In the genomic region with DNA sequence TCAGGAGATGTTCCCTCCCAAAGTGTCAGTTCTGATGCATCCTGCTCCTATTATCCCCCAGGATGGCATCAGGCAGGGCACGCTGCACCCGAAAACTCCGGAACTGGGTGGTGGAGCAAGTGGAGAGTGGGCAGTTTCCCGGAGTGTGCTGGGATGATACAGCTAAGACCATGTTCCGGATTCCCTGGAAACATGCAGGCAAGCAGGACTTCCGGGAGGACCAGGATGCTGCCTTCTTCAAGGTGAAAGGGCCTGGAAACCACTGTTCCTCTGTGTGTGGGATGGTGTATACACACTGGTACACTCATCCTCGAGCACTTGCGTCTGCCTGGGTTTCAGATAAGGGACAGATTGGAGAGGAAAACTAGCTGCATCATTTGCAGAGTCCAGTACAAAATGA, we compare ENCODE assay signal across 1 cellular context.
TF ChIP-seq lines count a peak whose summit lies in the region.

No MANE protein-coding gene starts in this region.

TF ChIP-seq in HepG2, 621 proteins besides CTCF, POLR2A, EP300 and RAD21:
- 0 out of 2 replicates have a peak, but pooled peaks have one; percentile 7 for TF ChIP-seq ZNF7 (CRISPR knock-in tag; IDR thresholded peaks at IDR 0.05)
- 0 out of 2 replicates have a peak, but pooled peaks have one; percentile 33 for TF ChIP-seq ZNF556 (CRISPR knock-in tag; IDR thresholded peaks at IDR 0.05; ENCODE audit: borderline replicate concordance)
- no peak for TF ChIP-seq ZNF790 (CRISPR knock-in tag; IDR thresholded peaks at IDR 0.05; ENCODE audit: borderline replicate concordance)
- TF ChIP-seq MTF2 (CRISPR knock-in tag; IDR thresholded peaks at IDR 0.05; ENCODE audit: borderline replicate concordance), result no peak
- TF ChIP-seq ZNF841 (CRISPR knock-in tag; IDR thresholded peaks at IDR 0.05; ENCODE audit: borderline replicate concordance), result no peak
- TF ChIP-seq PRPF4 (IDR thresholded peaks at IDR 0.05; ENCODE audit: low read depth, low read length, poor library complexity, severe bottlenecking), result no peak
- 0 out of 2 replicates have a peak, but pooled peaks have one; percentile 42 for TF ChIP-seq TRAFD1 (CRISPR knock-in tag; IDR thresholded peaks at IDR 0.05; ENCODE audit: borderline replicate concordance)
- TF ChIP-seq ARID2 (CRISPR knock-in tag; IDR thresholded peaks at IDR 0.05; ENCODE audit: borderline replicate concordance), result no peak
- TF ChIP-seq ZBTB46 (CRISPR knock-in tag; IDR thresholded peaks at IDR 0.05; ENCODE audit: borderline replicate concordance), result 0 out of 2 replicates have a peak, but pooled peaks have one; percentile 20
- TF ChIP-seq ZFP62 (CRISPR knock-in tag; IDR thresholded peaks at IDR 0.05), result no peak
- TF ChIP-seq, protein P1, sequence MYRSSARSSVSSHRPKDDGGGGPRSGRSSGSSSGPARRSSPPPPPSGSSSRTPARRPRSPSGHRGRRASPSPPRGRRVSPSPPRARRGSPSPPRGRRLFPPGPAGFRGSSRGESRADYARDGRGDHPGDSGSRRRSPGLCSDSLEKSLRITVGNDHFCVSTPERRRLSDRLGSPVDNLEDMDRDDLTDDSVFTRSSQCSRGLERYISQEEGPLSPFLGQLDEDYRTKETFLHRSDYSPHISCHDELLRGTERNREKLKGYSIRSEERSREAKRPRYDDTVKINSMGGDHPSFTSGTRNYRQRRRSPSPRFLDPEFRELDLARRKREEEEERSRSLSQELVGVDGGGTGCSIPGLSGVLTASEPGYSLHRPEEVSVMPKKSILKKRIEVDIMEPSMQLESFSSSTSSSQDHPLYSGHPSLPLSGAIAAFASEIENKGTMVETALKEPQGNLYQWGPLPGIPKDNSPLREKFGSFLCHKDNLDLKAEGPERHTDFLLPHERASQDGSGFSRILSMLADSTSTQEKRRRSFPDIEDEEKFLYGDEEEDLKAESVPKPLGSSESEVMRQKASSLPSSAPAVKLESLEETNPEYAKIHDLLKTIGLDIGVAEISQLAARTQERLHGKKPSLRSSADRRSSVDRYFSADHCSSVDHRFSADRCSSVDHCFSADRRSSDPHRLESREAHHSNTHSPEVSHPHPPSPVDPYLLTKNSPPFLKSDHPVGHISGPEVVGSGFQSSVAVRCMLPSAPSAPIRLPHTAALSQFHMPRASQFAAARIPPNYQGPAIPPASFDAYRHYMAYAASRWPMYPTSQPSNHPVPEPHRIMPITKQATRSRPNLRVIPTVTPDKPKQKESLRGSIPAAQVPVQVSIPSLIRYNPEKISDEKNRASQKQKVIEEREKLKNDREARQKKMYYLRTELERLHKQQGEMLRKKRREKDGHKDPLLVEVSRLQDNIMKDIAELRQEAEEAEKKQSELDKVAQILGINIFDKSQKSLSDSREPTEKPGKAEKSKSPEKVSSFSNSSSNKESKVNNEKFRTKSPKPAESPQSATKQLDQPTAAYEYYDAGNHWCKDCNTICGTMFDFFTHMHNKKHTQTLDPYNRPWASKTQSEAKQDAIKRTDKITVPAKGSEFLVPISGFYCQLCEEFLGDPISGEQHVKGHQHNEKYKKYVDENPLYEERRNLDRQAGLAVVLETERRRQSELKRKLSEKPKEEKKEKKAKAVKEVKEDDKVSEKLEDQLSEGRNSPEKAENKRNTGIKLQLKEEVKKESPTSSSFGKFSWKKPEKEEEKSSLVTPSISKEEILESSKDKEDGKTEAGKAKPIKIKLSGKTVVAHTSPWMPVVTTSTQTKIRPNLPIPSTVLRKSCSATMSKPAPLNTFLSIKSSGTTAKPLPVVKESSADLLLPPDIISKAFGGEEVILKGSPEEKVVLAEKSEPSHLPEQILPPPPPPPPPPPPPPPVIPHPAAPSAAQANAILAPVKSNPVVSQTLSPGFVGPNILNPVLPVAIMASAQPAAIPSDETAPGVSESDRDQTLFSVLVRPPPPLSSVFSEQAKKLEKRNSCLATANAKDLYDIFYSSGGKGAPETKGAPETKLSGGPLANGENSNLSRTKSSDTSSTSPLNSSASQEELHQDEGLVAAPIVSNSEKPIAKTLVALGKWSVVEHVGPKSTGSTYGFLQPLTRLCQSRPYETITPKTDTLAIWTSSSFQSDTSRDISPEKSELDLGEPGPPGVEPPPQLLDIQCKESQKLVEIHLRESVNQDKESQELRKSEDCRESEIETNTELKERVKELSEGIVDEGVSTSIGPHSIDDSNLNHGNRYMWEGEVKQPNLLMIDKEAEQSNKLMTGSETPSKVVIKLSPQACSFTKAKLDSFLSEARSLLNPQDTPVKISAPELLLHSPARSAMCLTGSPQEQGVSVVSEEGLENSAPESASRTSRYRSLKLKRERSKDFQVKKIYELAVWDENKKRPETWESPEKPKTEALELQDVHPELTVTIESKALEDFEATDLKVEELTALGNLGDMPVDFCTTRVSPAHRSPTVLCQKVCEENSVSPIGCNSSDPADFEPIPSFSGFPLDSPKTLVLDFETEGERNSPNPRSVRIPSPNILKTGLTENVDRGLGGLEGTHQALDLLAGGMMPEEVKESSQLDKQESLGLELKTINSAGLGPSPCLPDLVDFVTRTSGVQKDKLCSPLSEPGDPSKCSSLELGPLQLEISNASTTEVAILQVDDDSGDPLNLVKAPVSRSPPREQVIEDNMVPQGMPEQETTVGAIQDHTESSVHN (CRISPR knock-in tag; IDR thresholded peaks at IDR 0.05), result 0 out of 2 replicates have a peak, but pooled peaks have one; percentile 48
- 0 out of 2 replicates have a peak, but pooled peaks have one; percentile 32 for TF ChIP-seq MTA1 (CRISPR knock-in tag; IDR thresholded peaks at IDR 0.05; ENCODE audit: borderline replicate concordance)
- TF ChIP-seq, protein P2, sequence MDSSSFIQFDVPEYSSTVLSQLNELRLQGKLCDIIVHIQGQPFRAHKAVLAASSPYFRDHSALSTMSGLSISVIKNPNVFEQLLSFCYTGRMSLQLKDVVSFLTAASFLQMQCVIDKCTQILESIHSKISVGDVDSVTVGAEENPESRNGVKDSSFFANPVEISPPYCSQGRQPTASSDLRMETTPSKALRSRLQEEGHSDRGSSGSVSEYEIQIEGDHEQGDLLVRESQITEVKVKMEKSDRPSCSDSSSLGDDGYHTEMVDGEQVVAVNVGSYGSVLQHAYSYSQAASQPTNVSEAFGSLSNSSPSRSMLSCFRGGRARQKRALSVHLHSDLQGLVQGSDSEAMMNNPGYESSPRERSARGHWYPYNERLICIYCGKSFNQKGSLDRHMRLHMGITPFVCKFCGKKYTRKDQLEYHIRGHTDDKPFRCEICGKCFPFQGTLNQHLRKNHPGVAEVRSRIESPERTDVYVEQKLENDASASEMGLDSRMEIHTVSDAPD (CRISPR knock-in tag; IDR thresholded peaks at IDR 0.05), result 0 out of 2 replicates have a peak, but pooled peaks have one; percentile 13
- 0 out of 2 replicates have a peak, but pooled peaks have one; percentile 26 for TF ChIP-seq POLR2AphosphoS2 (IDR thresholded peaks at IDR 0.05; ENCODE audit: low read depth, low read length)
- TF ChIP-seq, protein P3, sequence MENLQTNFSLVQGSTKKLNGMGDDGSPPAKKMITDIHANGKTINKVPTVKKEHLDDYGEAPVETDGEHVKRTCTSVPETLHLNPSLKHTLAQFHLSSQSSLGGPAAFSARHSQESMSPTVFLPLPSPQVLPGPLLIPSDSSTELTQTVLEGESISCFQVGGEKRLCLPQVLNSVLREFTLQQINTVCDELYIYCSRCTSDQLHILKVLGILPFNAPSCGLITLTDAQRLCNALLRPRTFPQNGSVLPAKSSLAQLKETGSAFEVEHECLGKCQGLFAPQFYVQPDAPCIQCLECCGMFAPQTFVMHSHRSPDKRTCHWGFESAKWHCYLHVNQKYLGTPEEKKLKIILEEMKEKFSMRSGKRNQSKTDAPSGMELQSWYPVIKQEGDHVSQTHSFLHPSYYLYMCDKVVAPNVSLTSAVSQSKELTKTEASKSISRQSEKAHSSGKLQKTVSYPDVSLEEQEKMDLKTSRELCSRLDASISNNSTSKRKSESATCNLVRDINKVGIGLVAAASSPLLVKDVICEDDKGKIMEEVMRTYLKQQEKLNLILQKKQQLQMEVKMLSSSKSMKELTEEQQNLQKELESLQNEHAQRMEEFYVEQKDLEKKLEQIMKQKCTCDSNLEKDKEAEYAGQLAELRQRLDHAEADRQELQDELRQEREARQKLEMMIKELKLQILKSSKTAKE (CRISPR knock-in tag; IDR thresholded peaks at IDR 0.05; ENCODE audit: borderline replicate concordance), result peak; percentile 23; the same call in 1 of the 2 replicates
- TF ChIP-seq CENPX (CRISPR knock-in tag; IDR thresholded peaks at IDR 0.05), result no peak
- TF ChIP-seq ATAD3A (CRISPR knock-in tag; IDR thresholded peaks at IDR 0.05), result 0 out of 2 replicates have a peak, but pooled peaks have one; percentile 74
- TF ChIP-seq ZNF672 (CRISPR knock-in tag; IDR thresholded peaks at IDR 0.05), result no peak
- no peak for TF ChIP-seq ZNF264 (CRISPR knock-in tag; IDR thresholded peaks at IDR 0.05)
- no peak for TF ChIP-seq ZNF225 (CRISPR knock-in tag; IDR thresholded peaks at IDR 0.05)
- no peak for TF ChIP-seq ZNF777 (CRISPR knock-in tag; IDR thresholded peaks at IDR 0.05)
- no peak for TF ChIP-seq KDM5A (IDR thresholded peaks at IDR 0.05; ENCODE audit: borderline replicate concordance, low read length)
- TF ChIP-seq, protein P4, sequence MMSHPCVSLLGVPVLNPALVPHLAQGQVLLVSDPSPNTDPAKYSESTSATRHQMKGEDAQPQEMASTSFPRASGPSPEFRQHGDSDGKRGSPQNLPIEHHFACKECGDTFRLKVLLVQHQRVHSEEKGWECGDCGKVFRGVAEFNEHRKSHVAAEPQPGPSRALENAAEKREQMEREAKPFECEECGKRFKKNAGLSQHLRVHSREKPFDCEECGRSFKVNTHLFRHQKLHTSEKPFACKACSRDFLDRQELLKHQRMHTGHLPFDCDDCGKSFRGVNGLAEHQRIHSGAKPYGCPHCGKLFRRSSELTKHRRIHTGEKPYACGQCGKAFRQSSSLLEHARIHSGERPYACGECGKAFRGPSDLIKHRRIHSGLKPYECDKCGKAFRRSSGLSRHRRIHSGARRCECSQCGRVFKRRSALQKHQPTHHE (CRISPR knock-in tag; IDR thresholded peaks at IDR 0.05; ENCODE audit: borderline replicate concordance), result no peak
- TF ChIP-seq PAX8 (CRISPR knock-in tag; IDR thresholded peaks at IDR 0.05; ENCODE audit: borderline replicate concordance), result peak; percentile 2; the same call in 1 of the 2 replicates
